Comparison of ENCODE assay signal across 14 cellular contexts in genomic region chr13:113551081-113552000, GRCh38. TPM values are rescaled to one million over a fixed set of nuclear protein-coding genes. Genes with fewer than 3 reads are reported as not detected.
DNase-seq lines count a peak whose midpoint lies in the region; ATAC-seq and TF ChIP-seq lines count a peak whose summit lies in the region.
"Had no signal": no experiment of that assay in that cellular context is flagged by ENCODE, and none has a peak within 500 bp of the region (broad histone marks: within the 10 kb centered on the region; RNA-seq: fewer than 3 reads in every experiment).

No MANE protein-coding gene starts in this region.

- BruUV-seq in MCF 10A (replicated peaks; lab: Mats Ljungman, UMichigan): no TSS peak

- DNase-seq in breast epithelium (ENCODE audit: low spot score in 2 of 2) (peak; percentile 4 to 30), MCF 10A (ENCODE audit: unreplicated experiment) (no peak), NCI-H748 treated with DMSO at 0.1 percent for 48 hours (lab: John Stamatoyannopoulos, UW) (peak; percentile 58), iPS-NIHi7 (ENCODE audit: extremely low spot score) (peak; percentile 8), vagina (ENCODE audit: extremely low spot score in 2 of 2) (peak; percentile 79 to 91)
- no peak for DNase-seq in naive thymus-derived CD4-positive, alpha-beta T cell
- DNase-seq: foreskin keratinocyte; mammary epithelial cell; NCI-H1930; stimulated activated naive CD8-positive, alpha-beta T cell treated with anti-CD3 and anti-CD28 coated beads, Interleukin-15, Interleukin-2, amounts not matched to agents 100 U/mL and 50 U/mL, for 24 hours had no signal

- H3K27me3 ChIP-seq in breast epithelium (no peaks in the 10 kb centered on the region), vagina (no peaks in the 10 kb centered on the region)
- no peaks in the 10 kb centered on the region for H3K27me3 ChIP-seq in naive thymus-derived CD4-positive, alpha-beta T cell (ENCODE audit: control insufficient read depth in 2 of 2, insufficient read depth in 2 of 2, low read length in 2 of 2)
- H3K27me3 ChIP-seq: foreskin keratinocyte had no signal

- H3K4me3 ChIP-seq in breast epithelium (no peak overlapping the region), vagina (no peak overlapping the region)
- no peak overlapping the region for H3K4me3 ChIP-seq in naive thymus-derived CD4-positive, alpha-beta T cell (ENCODE audit: low read length)

- H3K9me3 ChIP-seq in breast epithelium (no peaks in the 10 kb centered on the region), vagina (no peaks in the 10 kb centered on the region)
- no peaks in the 10 kb centered on the region for H3K9me3 ChIP-seq in naive thymus-derived CD4-positive, alpha-beta T cell (ENCODE audit: control insufficient read depth in 2 of 3, low read length in 3 of 3)

- H3K27ac ChIP-seq in breast epithelium: no peak overlapping the region
- H3K27ac ChIP-seq in vagina: no peak overlapping the region
- no peak overlapping the region for H3K27ac ChIP-seq in naive thymus-derived CD4-positive, alpha-beta T cell (ENCODE audit: low read depth, low read length)
- H3K27ac ChIP-seq: foreskin keratinocyte, VCaP had no signal

- CTCF ChIA-PET in MCF 10A (lab: Yijun Ruan, JAX): no interaction called here
- CTCF ChIA-PET in naive thymus-derived CD4-positive, alpha-beta T cell (lab: Charles Lee): no interaction called here

- POLR2A ChIA-PET in MCF 10A (lab: Yijun Ruan, JAX): interaction anchor here (0.7 kb wide), 1 partner anchor 10 kb away, joined by 3 read pairs; no protein-coding TSS in a partner anchor
- POLR2A ChIA-PET in naive thymus-derived CD4-positive, alpha-beta T cell (lab: Charles Lee): no interaction called here

- no peaks in the 10 kb centered on the region for H3K4me1 ChIP-seq in breast epithelium
- H3K4me1 ChIP-seq in vagina: peaks cover 15% of the 10 kb centered on the region
- no peaks in the 10 kb centered on the region for H3K4me1 ChIP-seq in naive thymus-derived CD4-positive, alpha-beta T cell (ENCODE audit: control insufficient read depth in 2 of 2, insufficient read depth in 2 of 2, low read length in 2 of 2)
- H3K4me1 ChIP-seq: foreskin keratinocyte had no signal

- H3K27me3 Mint-ChIP-seq in MCF 10A (ENCODE audit: insufficient read depth, unreplicated experiment): no peaks in the 10 kb centered on the region
- H3K27me3 Mint-ChIP-seq in naive thymus-derived CD4-positive, alpha-beta T cell: no peaks in the 10 kb centered on the region
- H3K27me3 Mint-ChIP-seq: activated naive CD8-positive, alpha-beta T cell had no signal

- H3K36me3 ChIP-seq in breast epithelium (no peaks in the 10 kb centered on the region), vagina (peaks cover 0 to 17% of the 10 kb centered on the region in 2 donors)
- peaks cover 0 to 38% (median 0%) of the 10 kb centered on the region in 3 experiments for H3K36me3 ChIP-seq in naive thymus-derived CD4-positive, alpha-beta T cell (ENCODE audit: control insufficient read depth in 2 of 3, insufficient read depth in 3 of 3, low read length in 3 of 3)

- H3K36me3 Mint-ChIP-seq in MCF 10A (ENCODE audit: insufficient read depth, unreplicated experiment): peaks cover 61% of the 10 kb centered on the region
- peaks cover 0 to 32% (median 12%) of the 10 kb centered on the region in 5 donors for H3K36me3 Mint-ChIP-seq in naive thymus-derived CD4-positive, alpha-beta T cell

- ATAC-seq in HG02763 (IDR thresholded peaks at IDR 0.05; ENCODE audit: unreplicated experiment) (no peak), HG03095 (IDR thresholded peaks at IDR 0.05; ENCODE audit: unreplicated experiment) (no peak)
- ATAC-seq in naive thymus-derived CD4-positive, alpha-beta T cell: no peak
- ATAC-seq: foreskin keratinocyte; stimulated activated naive CD8-positive, alpha-beta T cell treated with anti-CD3 and anti-CD28 coated beads, Interleukin-15, Interleukin-2, amounts not matched to agents 100 U/mL and 50 U/mL, for 24 hours had no signal

- TF ChIP-seq CTCF in breast epithelium (IDR thresholded peaks at IDR 0.05) (no peak), MCF 10A (IDR thresholded peaks at IDR 0.05; ENCODE audit: unreplicated experiment) (no peak), vagina (IDR thresholded peaks at IDR 0.05) (no peak)

- H3K4me1 Mint-ChIP-seq in MCF 10A (ENCODE audit: insufficient read depth, unreplicated experiment): no peaks in the 10 kb centered on the region
- H3K4me1 Mint-ChIP-seq in naive thymus-derived CD4-positive, alpha-beta T cell: peaks cover 0 to 6% (median 0%) of the 10 kb centered on the region in 7 donors

- H3K9me3 Mint-ChIP-seq in MCF 10A (ENCODE audit: unreplicated experiment): no peaks in the 10 kb centered on the region
- H3K9me3 Mint-ChIP-seq in naive thymus-derived CD4-positive, alpha-beta T cell: no peaks in the 10 kb centered on the region

- H3K27ac Mint-ChIP-seq in MCF 10A (ENCODE audit: low read depth, unreplicated experiment): no peak overlapping the region
- H3K27ac Mint-ChIP-seq in naive thymus-derived CD4-positive, alpha-beta T cell: peak overlapping the region in 1 of 9 donors; percentile 42
- H3K27ac Mint-ChIP-seq: activated naive CD8-positive, alpha-beta T cell had no signal

- TF ChIP-seq POLR2A in breast epithelium (IDR thresholded peaks at IDR 0.05): no peak
- TF ChIP-seq POLR2A in vagina (IDR thresholded peaks at IDR 0.05): no peak

- no peak overlapping the region for H3K4me3 Mint-ChIP-seq in MCF 10A (ENCODE audit: unreplicated experiment)
- H3K4me3 Mint-ChIP-seq in naive thymus-derived CD4-positive, alpha-beta T cell: no peak overlapping the region
- H3K4me3 Mint-ChIP-seq: activated naive CD8-positive, alpha-beta T cell had no signal

- intact Hi-C loops in breast epithelium (cut with DNase I; ENCODE audit: low total_unique reads): no loop called here
- intact Hi-C loops in MCF 10A (cut with micrococcal nuclease): no loop called here
- intact Hi-C loops in vagina (cut with DNase I): no loop called here
- intact Hi-C loops in naive thymus-derived CD4-positive, alpha-beta T cell (cut with micrococcal nuclease): no loop called here

RNA-seq across cellular contexts. Expression of gene TFDP1, which starts 33.2 kb away (rescaled TPM):
- total RNA-seq in breast epithelium: 10 to 100 TPM; 31.8 to 34.0 (median 33.3) TPM
- total RNA-seq in MCF 10A (2022): 77.1 and 100 TPM in 2 replicates
- total RNA-seq in vagina: 40.0 TPM
- total RNA-seq in naive thymus-derived CD4-positive, alpha-beta T cell: 100 to 1,000 TPM in 1 of 5 experiments, 10 to 100 TPM in 4; 21.4 to 127 (median 34.7) TPM
- polyA plus RNA-seq in naive thymus-derived CD4-positive, alpha-beta T cell: 10 to 100 TPM; 50.9 to 78.0 TPM

Comparison
In these comparisons a context has a peak if more than half of its experiments do, and no peak if none do; other contexts are left out.
1. DNase-seq: peak in breast epithelium (2 of 2), NCI-H748 treated with DMSO at 0.1 percent for 48 hours (single experiment), iPS-NIHi7 (single experiment) and vagina (2 of 2); none in MCF 10A (single experiment) and naive thymus-derived CD4-positive, alpha-beta T cell (0 of 9).